8 cellular contexts compared by ENCODE assay signal in the genomic region with DNA sequence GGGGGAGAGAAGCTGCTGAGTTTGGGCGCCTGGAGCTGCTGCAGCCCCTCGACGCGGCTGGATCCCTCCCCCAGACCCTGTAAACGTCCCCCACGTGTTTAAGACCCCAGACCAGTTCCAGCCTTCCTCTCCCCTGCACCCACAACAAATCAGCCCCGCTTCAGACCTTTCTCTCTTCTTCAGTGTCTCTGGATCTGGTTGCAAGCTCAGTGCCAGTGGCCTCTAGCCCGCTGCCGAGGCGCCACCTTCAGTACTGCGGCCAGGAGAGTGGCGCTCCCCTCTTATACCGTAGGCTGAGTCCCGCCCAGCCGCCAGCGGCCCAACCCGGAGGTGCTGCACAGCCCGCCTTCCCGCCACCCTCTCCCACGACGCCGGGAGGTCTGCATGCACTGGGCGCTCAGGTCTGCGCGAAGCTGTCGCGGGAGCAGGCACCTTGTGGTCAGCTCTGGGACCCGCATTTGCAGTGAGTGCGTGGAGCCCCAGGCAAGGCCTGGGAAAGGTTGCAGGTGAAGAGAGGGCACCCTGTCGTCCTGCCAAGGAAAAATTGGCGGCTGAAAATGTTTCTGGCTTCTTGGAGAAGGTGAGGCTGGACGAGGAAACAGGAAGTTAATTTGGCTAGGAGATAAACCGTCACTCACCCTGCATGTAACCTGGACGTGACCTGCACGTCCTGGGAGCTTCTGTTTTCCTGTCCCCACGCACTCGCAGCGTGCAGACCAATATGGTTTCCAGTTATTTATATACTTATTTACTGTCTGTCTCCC. TPM values are rescaled to one million over a fixed set of nuclear protein-coding genes. Genes with fewer than 3 reads are reported as not detected.
A peak's percentile ranks its signal among the peaks of the same experiment; 100 is the strongest.
DNase-seq lines count a peak whose midpoint lies in the region; ATAC-seq and TF ChIP-seq lines count a peak whose summit lies in the region.

A gene with protein sequence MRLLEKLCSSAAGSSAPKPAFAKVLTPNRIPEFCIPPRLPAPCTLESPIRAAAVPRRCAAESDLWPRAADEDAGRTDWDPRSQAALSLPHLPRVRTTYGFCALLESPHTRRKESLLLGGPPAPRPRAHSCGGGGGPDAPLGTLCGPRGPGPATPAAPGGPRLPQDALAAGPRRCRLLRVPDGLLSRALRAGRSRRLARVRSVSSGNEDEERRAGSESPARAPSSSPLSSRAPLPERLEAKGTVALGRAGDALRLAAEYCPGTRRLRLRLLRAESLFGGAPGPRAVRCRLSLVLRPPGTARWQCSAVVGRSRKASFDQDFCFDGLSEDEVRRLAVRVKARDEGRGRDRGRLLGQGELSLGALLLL (minus strand): TSS at position 257 of the 764 bp plus-strand sequence. CDS start 301 bp downstream, outside the sequence.

- no peaks in the 10 kb centered on the region for H3K36me3 Mint-ChIP-seq in T-helper 17 cell (ENCODE audit: low read depth)

- H3K9me3 ChIP-seq in T-helper 17 cell (ENCODE audit: control insufficient read depth, low read length, poor library complexity, severe bottlenecking), result no peaks in the 10 kb centered on the region
- H3K9me3 ChIP-seq in effector memory CD4-positive, alpha-beta T cell (ENCODE audit: control insufficient read depth, low read length), result no peaks in the 10 kb centered on the region
- H3K9me3 ChIP-seq in mucosa of descending colon, result no peaks in the 10 kb centered on the region
- H3K9me3 ChIP-seq in tibial artery, result no peaks in the 10 kb centered on the region

- H3K4me1 Mint-ChIP-seq in T-helper 17 cell, result peaks cover 10% of the 10 kb centered on the region

- no peak within 1 kb of the TSS for H3K27ac Mint-ChIP-seq in T-helper 17 cell

- peaks cover 22% of the 10 kb centered on the region for H3K27me3 ChIP-seq in effector memory CD4-positive, alpha-beta T cell (replicated peaks; ENCODE audit: control insufficient read depth, insufficient read depth, low read length, poor library complexity, severe bottlenecking)
- peaks cover 0 to 60% of the 10 kb centered on the region in 2 donors for H3K27me3 ChIP-seq in tibial artery

- H3K27ac ChIP-seq in effector memory CD4-positive, alpha-beta T cell (ENCODE audit: insufficient read depth, low read length, poor library complexity, severe bottlenecking), result no peak within 1 kb of the TSS
- no peak within 1 kb of the TSS for H3K27ac ChIP-seq in tibial artery

- no peak for TF ChIP-seq CTCF in mucosa of descending colon (IDR thresholded peaks at IDR 0.05)
- no peak for TF ChIP-seq CTCF in tibial artery (IDR thresholded peaks at IDR 0.05)

- peaks cover 3% of the 10 kb centered on the region for H3K4me1 ChIP-seq in effector memory CD4-positive, alpha-beta T cell (ENCODE audit: control insufficient read depth, insufficient read depth, low read length, poor library complexity, severe bottlenecking)
- H3K4me1 ChIP-seq in mucosa of descending colon (ENCODE audit: low read depth) (peaks cover 10% of the 10 kb centered on the region), tibial artery (peaks cover 0 to 24% (median 13%) of the 10 kb centered on the region in 4 donors)

- intact Hi-C loops in mucosa of descending colon (cut with DNase I, micrococcal nuclease), result no loop called here
- intact Hi-C loops in tibial artery (cut with DNase I; ENCODE audit: low total_unique reads), result no loop called here

- H3K4me3 ChIP-seq in effector memory CD4-positive, alpha-beta T cell (ENCODE audit: insufficient read depth, low read depth, low read length, poor library complexity, severe bottlenecking), result peak within 1 kb of the TSS; percentile 44
- H3K4me3 ChIP-seq in mucosa of descending colon (no peak within 1 kb of the TSS), tibial artery (peak within 1 kb of the TSS; percentile 33 to 49)

- H3K4me3 Mint-ChIP-seq in T-helper 17 cell, result peak within 1 kb of the TSS; percentile 94

- no peaks in the 10 kb centered on the region for H3K36me3 ChIP-seq in effector memory CD4-positive, alpha-beta T cell (ENCODE audit: control insufficient read depth, insufficient read depth, low read length)
- H3K36me3 ChIP-seq in mucosa of descending colon (ENCODE audit: low read depth) (no peaks in the 10 kb centered on the region), tibial artery (no peaks in the 10 kb centered on the region)

- ATAC-seq in T-helper 17 cell (peak; percentile 78), mucosa of descending colon (peak; percentile 93), HG02759 (IDR thresholded peaks at IDR 0.05; ENCODE audit: unreplicated experiment) (no peak), HG02610 (IDR thresholded peaks at IDR 0.05; ENCODE audit: unreplicated experiment) (no peak)

- DNase-seq in GM03348 (ENCODE audit: low spot score), result peak; percentile 9
- DNase-seq in T-helper 17 cell, result peak in 2 of 3 donors; percentile 22 to 37
- no peak for DNase-seq in effector memory CD4-positive, alpha-beta T cell
- DNase-seq in mucosa of descending colon, result peak; percentile 73 to 81 (median 78)
- peak; percentile 24 to 67 for DNase-seq in tibial artery
- no peak for DNase-seq in middle frontal gyrus (ENCODE audit: extremely low spot score, low spot score)

- peaks cover 52% of the 10 kb centered on the region for H3K27me3 Mint-ChIP-seq in T-helper 17 cell

RNA-seq across cellular contexts. Expression of the gene that starts here (rescaled TPM):
- total RNA-seq in T-helper 17 cell, result 1 to 10 TPM; 1.3 to 1.6 TPM
- total RNA-seq in mucosa of descending colon, result 1 to 10 TPM; 1.5 to 3.7 (median 3.2) TPM

Comparison
In these comparisons a context has a peak if more than half of its experiments do, and no peak if none do; other contexts are left out.
1. DNase-seq: peak in GM03348 (single experiment), T-helper 17 cell (2 of 3), mucosa of descending colon (3 of 3) and tibial artery (2 of 2); none in effector memory CD4-positive, alpha-beta T cell (0 of 3) and middle frontal gyrus (single experiment).
2. ATAC-seq: peak in T-helper 17 cell (single experiment) and mucosa of descending colon (single experiment); none in HG02759 (single experiment) and HG02610 (single experiment).